28 cellular contexts compared by ENCODE assay signal in genomic region chr13:70384156-70384555, GRCh38.
"Had no signal": no experiment of that assay in that cellular context is flagged by ENCODE, and none has a peak within 500 bp of the region (broad histone marks: within the 10 kb centered on the region; RNA-seq: fewer than 3 reads in every experiment).

No MANE protein-coding gene starts in this region.

- ATAC-seq: activated CD4-positive, alpha-beta T cell treated with anti-CD3 and anti-CD28 coated beads for 36 hours; activated CD8-positive, alpha-beta memory T cell treated with anti-CD3 and anti-CD28 coated beads, Interleukin-2, amount 10 ng/mL, durations not matched to agents 7 days and 5 days; activated CD8-positive, alpha-beta T cell treated with anti-CD3 and anti-CD28 coated beads, Interleukin-2, amount 10 ng/mL, durations not matched to agents 7 days and 5 days; activated naive CD8-positive, alpha-beta T cell treated with anti-CD3 and anti-CD28 coated beads, Interleukin-2, amount 50 U/mL, for 24 hours; body of pancreas; esophagus mucosa had no signal

- H3K27me3 ChIP-seq: adrenal gland, body of pancreas, colonic mucosa had no signal

- H3K4me1 ChIP-seq: adrenal gland, colonic mucosa had no signal

- H3K9me3 Mint-ChIP-seq: activated CD4-positive, alpha-beta memory T cell treated with anti-CD3 and anti-CD28 coated beads for 36 hours; activated naive CD4-positive, alpha-beta T cell treated with anti-CD3 and anti-CD28 coated beads for 36 hours; activated naive CD4-positive, alpha-beta T cell treated with anti-CD3 and anti-CD28 coated beads, Interleukin-2, amount 50 U/mL, for 24 hours; activated naive CD8-positive, alpha-beta T cell treated with anti-CD3 and anti-CD28 coated beads for 36 hours; activated naive CD8-positive, alpha-beta T cell treated with anti-CD3 and anti-CD28 coated beads, Interleukin-2, amount 50 U/mL, for 24 hours; activated T-helper 1 cell treated with anti-CD3 and anti-CD28 coated beads, Interleukin-12 subunit alpha, Interleukin-12 subunit beta, Interleukin-2, Interleukin-4 antibody, amounts not matched to agents 30 ng/mL and 10 ng/mL and 1 ng/mL, durations not matched to agents 14 hours and 24 hours and 36 hours had no signal

- H3K27me3 Mint-ChIP-seq: activated CD4-positive, alpha-beta memory T cell treated with anti-CD3 and anti-CD28 coated beads for 36 hours; activated CD4-positive, alpha-beta T cell treated with anti-CD3 and anti-CD28 coated beads for 36 hours; activated CD4-positive, alpha-beta T cell treated with anti-CD3 and anti-CD28 coated beads, Interleukin-2, amount 10 ng/mL, durations not matched to agents 24 days and 14 days; activated CD8-positive, alpha-beta memory T cell treated with anti-CD3 and anti-CD28 coated beads, Interleukin-2, amount 10 ng/mL, durations not matched to agents 7 days and 5 days; activated naive CD4-positive, alpha-beta T cell treated with anti-CD3 and anti-CD28 coated beads, Interleukin-2, amount 50 U/mL, for 24 hours; activated naive CD8-positive, alpha-beta T cell treated with anti-CD3 and anti-CD28 coated beads for 36 hours; activated naive CD8-positive, alpha-beta T cell treated with anti-CD3 and anti-CD28 coated beads, Interleukin-2, amount 50 U/mL, for 24 hours had no signal

- FAIRE-seq: frontal cortex had no signal

- H3K27ac Mint-ChIP-seq: activated CD4-positive, alpha-beta memory T cell treated with anti-CD3 and anti-CD28 coated beads for 36 hours; activated CD4-positive, alpha-beta T cell treated with anti-CD3 and anti-CD28 coated beads for 36 hours; activated CD4-positive, alpha-beta T cell treated with anti-CD3 and anti-CD28 coated beads, Interleukin-2, amount 10 ng/mL, durations not matched to agents 24 days and 14 days; activated CD8-positive, alpha-beta memory T cell treated with anti-CD3 and anti-CD28 coated beads, Interleukin-2, amount 10 ng/mL, durations not matched to agents 7 days and 5 days; activated CD8-positive, alpha-beta T cell treated with anti-CD3 and anti-CD28 coated beads, Interleukin-2, amount 10 ng/mL, durations not matched to agents 7 days and 5 days; activated naive CD4-positive, alpha-beta T cell treated with anti-CD3 and anti-CD28 coated beads for 36 hours; activated naive CD4-positive, alpha-beta T cell treated with anti-CD3 and anti-CD28 coated beads, Interleukin-2, amount 50 U/mL, for 24 hours; activated naive CD8-positive, alpha-beta T cell treated with anti-CD3 and anti-CD28 coated beads for 36 hours; activated naive CD8-positive, alpha-beta T cell treated with anti-CD3 and anti-CD28 coated beads, Interleukin-2, amount 50 U/mL, for 24 hours; activated T-helper 1 cell treated with anti-CD3 and anti-CD28 coated beads, Interleukin-12 subunit alpha, Interleukin-12 subunit beta, Interleukin-2, Interleukin-4 antibody, amounts not matched to agents 30 ng/mL and 10 ng/mL and 1 ng/mL, durations not matched to agents 14 hours and 24 hours and 36 hours; activated T-helper 2 cell treated with anti-CD3 and anti-CD28 coated beads, Interferon-gamma antibody, Interleukin-2, Interleukin-4, amounts not matched to agents 10 μg/mL and 5 μg/mL and 100 μg/mL, durations not matched to agents 14 hours and 24 hours and 36 hours had no signal

- H3K36me3 Mint-ChIP-seq: activated CD4-positive, alpha-beta memory T cell treated with anti-CD3 and anti-CD28 coated beads for 36 hours; activated CD8-positive, alpha-beta memory T cell treated with anti-CD3 and anti-CD28 coated beads, Interleukin-2, amount 10 ng/mL, durations not matched to agents 7 days and 5 days; activated naive CD4-positive, alpha-beta T cell treated with anti-CD3 and anti-CD28 coated beads, Interleukin-2, amount 50 U/mL, for 24 hours; activated naive CD8-positive, alpha-beta T cell treated with anti-CD3 and anti-CD28 coated beads for 36 hours had no signal

- H3K27ac ChIP-seq: adrenal gland, body of pancreas, colonic mucosa had no signal

- DNase-seq: activated CD4-positive, alpha-beta memory T cell treated with anti-CD3 and anti-CD28 coated beads for 36 hours; activated CD4-positive, alpha-beta T cell treated with anti-CD3 and anti-CD28 coated beads for 36 hours; activated CD4-positive, alpha-beta T cell treated with anti-CD3 and anti-CD28 coated beads, Interleukin-2, amount 10 ng/mL, durations not matched to agents 24 days and 14 days; activated CD4-positive, CD25-positive, alpha-beta regulatory T cell; activated CD4-positive, CD25-positive, alpha-beta regulatory T cell treated with anti-CD3 and anti-CD28 coated beads, Interleukin-2, amount 50 U/mL, for 72 hours; activated CD8-positive, alpha-beta memory T cell treated with anti-CD3 and anti-CD28 coated beads, Interleukin-2, amount 10 ng/mL, durations not matched to agents 7 days and 5 days; activated CD8-positive, alpha-beta memory T cell treated with anti-CD3 and anti-CD28 coated beads, Interleukin-2, amount 50 U/mL, for 4 hours; activated CD8-positive, alpha-beta T cell treated with anti-CD3 and anti-CD28 coated beads, Interleukin-2, amount 10 ng/mL, durations not matched to agents 7 days and 5 days; activated effector memory CD4-positive, alpha-beta T cell treated with anti-CD3 and anti-CD28 coated beads, Interleukin-2, amount 50 U/mL, for 16 hours; activated naive CD4-positive, alpha-beta T cell treated with anti-CD3 and anti-CD28 coated beads for 36 hours; activated naive CD8-positive, alpha-beta T cell treated with anti-CD3 and anti-CD28 coated beads for 36 hours; activated naive CD8-positive, alpha-beta T cell treated with anti-CD3 and anti-CD28 coated beads, Interleukin-2, amount 50 U/mL, for 24 hours; activated T-cell treated with anti-CD3 and anti-CD28 coated beads, Interleukin-2, amount 50 U/mL, for 1 hour; activated T-cell treated with anti-CD3 and anti-CD28 coated beads, Interleukin-2, amount 50 U/mL, for 48 hours; adrenal gland; amygdala; aorta; body of pancreas; caudate nucleus; colonic mucosa; effector CD8-positive, alpha-beta T cell; foreskin fibroblast; head of caudate nucleus had no signal

- H3K4me1 Mint-ChIP-seq: activated CD4-positive, alpha-beta T cell treated with anti-CD3 and anti-CD28 coated beads for 36 hours; activated CD4-positive, alpha-beta T cell treated with anti-CD3 and anti-CD28 coated beads, Interleukin-2, amount 10 ng/mL, durations not matched to agents 24 days and 14 days; activated CD8-positive, alpha-beta memory T cell treated with anti-CD3 and anti-CD28 coated beads, Interleukin-2, amount 10 ng/mL, durations not matched to agents 7 days and 5 days; activated naive CD4-positive, alpha-beta T cell treated with anti-CD3 and anti-CD28 coated beads, Interleukin-2, amount 50 U/mL, for 24 hours; activated naive CD8-positive, alpha-beta T cell treated with anti-CD3 and anti-CD28 coated beads for 36 hours; activated naive CD8-positive, alpha-beta T cell treated with anti-CD3 and anti-CD28 coated beads, Interleukin-2, amount 50 U/mL, for 24 hours had no signal

- H3K36me3 ChIP-seq: adrenal gland, colonic mucosa had no signal

- H3K4me3 Mint-ChIP-seq: activated CD4-positive, alpha-beta memory T cell treated with anti-CD3 and anti-CD28 coated beads for 36 hours; activated CD4-positive, alpha-beta T cell treated with anti-CD3 and anti-CD28 coated beads for 36 hours; activated CD4-positive, alpha-beta T cell treated with anti-CD3 and anti-CD28 coated beads, Interleukin-2, amount 10 ng/mL, durations not matched to agents 24 days and 14 days; activated CD8-positive, alpha-beta memory T cell treated with anti-CD3 and anti-CD28 coated beads, Interleukin-2, amount 10 ng/mL, durations not matched to agents 7 days and 5 days; activated CD8-positive, alpha-beta T cell treated with anti-CD3 and anti-CD28 coated beads, Interleukin-2, amount 10 ng/mL, durations not matched to agents 7 days and 5 days; activated naive CD4-positive, alpha-beta T cell treated with anti-CD3 and anti-CD28 coated beads for 36 hours; activated naive CD4-positive, alpha-beta T cell treated with anti-CD3 and anti-CD28 coated beads, Interleukin-2, amount 50 U/mL, for 24 hours; activated naive CD8-positive, alpha-beta T cell treated with anti-CD3 and anti-CD28 coated beads for 36 hours; activated naive CD8-positive, alpha-beta T cell treated with anti-CD3 and anti-CD28 coated beads, Interleukin-2, amount 50 U/mL, for 24 hours; activated T-helper 1 cell treated with anti-CD3 and anti-CD28 coated beads, Interleukin-12 subunit alpha, Interleukin-12 subunit beta, Interleukin-2, Interleukin-4 antibody, amounts not matched to agents 30 ng/mL and 10 ng/mL and 1 ng/mL, durations not matched to agents 14 hours and 24 hours and 36 hours had no signal

- H3K9me3 ChIP-seq: adrenal gland, body of pancreas, colonic mucosa had no signal

- H3K4me3 ChIP-seq: adrenal gland, colonic mucosa had no signal
